Comparison of ENCODE assay signal across 1 cellular context in the genomic region with DNA sequence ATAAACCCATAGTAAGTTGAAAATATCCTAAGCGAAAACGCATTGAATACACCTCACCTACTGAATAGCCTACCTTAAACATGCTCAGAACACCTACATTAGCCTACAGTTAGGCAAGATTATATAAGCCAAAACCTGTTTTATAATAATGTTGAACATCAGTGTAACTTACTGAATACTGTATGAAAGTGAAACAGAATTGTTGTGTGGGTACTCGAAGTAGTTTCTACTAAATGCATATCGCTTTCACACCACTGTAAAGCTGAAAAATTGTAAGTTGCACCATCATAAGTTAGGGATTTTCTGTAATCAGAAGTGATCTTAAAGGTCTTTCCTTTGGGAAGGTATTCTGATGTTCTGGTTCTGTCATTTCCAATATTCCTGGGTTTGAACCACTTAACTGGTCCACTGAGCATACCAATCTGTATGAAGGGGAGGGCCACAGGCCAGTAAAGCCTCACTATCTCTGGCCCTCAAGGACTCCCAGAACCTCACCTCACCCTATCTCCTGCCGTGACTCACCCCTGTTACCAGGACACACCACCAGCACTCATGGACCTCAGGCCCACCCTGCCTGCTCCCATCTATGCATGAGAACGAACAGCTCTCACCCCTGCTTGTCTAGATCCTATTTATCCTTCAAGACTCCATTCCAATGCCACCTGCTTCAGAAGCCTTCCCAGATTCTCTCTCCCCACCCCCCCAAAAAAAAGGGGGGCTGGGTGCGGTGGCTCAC.
TF ChIP-seq lines count a peak whose summit lies in the region.

No MANE protein-coding gene starts in this region.

TF ChIP-seq in GM23338, 12 proteins besides CTCF, POLR2A, EP300 and RAD21 (continued from another document):
- TF ChIP-seq, protein P1, sequence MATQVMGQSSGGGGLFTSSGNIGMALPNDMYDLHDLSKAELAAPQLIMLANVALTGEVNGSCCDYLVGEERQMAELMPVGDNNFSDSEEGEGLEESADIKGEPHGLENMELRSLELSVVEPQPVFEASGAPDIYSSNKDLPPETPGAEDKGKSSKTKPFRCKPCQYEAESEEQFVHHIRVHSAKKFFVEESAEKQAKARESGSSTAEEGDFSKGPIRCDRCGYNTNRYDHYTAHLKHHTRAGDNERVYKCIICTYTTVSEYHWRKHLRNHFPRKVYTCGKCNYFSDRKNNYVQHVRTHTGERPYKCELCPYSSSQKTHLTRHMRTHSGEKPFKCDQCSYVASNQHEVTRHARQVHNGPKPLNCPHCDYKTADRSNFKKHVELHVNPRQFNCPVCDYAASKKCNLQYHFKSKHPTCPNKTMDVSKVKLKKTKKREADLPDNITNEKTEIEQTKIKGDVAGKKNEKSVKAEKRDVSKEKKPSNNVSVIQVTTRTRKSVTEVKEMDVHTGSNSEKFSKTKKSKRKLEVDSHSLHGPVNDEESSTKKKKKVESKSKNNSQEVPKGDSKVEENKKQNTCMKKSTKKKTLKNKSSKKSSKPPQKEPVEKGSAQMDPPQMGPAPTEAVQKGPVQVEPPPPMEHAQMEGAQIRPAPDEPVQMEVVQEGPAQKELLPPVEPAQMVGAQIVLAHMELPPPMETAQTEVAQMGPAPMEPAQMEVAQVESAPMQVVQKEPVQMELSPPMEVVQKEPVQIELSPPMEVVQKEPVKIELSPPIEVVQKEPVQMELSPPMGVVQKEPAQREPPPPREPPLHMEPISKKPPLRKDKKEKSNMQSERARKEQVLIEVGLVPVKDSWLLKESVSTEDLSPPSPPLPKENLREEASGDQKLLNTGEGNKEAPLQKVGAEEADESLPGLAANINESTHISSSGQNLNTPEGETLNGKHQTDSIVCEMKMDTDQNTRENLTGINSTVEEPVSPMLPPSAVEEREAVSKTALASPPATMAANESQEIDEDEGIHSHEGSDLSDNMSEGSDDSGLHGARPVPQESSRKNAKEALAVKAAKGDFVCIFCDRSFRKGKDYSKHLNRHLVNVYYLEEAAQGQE (IDR thresholded peaks at IDR 0.05; ENCODE audit: unreplicated experiment), result no peak
- TF ChIP-seq JUNB (IDR thresholded peaks at IDR 0.05; ENCODE audit: unreplicated experiment), result no peak
- TF ChIP-seq, protein P2, sequence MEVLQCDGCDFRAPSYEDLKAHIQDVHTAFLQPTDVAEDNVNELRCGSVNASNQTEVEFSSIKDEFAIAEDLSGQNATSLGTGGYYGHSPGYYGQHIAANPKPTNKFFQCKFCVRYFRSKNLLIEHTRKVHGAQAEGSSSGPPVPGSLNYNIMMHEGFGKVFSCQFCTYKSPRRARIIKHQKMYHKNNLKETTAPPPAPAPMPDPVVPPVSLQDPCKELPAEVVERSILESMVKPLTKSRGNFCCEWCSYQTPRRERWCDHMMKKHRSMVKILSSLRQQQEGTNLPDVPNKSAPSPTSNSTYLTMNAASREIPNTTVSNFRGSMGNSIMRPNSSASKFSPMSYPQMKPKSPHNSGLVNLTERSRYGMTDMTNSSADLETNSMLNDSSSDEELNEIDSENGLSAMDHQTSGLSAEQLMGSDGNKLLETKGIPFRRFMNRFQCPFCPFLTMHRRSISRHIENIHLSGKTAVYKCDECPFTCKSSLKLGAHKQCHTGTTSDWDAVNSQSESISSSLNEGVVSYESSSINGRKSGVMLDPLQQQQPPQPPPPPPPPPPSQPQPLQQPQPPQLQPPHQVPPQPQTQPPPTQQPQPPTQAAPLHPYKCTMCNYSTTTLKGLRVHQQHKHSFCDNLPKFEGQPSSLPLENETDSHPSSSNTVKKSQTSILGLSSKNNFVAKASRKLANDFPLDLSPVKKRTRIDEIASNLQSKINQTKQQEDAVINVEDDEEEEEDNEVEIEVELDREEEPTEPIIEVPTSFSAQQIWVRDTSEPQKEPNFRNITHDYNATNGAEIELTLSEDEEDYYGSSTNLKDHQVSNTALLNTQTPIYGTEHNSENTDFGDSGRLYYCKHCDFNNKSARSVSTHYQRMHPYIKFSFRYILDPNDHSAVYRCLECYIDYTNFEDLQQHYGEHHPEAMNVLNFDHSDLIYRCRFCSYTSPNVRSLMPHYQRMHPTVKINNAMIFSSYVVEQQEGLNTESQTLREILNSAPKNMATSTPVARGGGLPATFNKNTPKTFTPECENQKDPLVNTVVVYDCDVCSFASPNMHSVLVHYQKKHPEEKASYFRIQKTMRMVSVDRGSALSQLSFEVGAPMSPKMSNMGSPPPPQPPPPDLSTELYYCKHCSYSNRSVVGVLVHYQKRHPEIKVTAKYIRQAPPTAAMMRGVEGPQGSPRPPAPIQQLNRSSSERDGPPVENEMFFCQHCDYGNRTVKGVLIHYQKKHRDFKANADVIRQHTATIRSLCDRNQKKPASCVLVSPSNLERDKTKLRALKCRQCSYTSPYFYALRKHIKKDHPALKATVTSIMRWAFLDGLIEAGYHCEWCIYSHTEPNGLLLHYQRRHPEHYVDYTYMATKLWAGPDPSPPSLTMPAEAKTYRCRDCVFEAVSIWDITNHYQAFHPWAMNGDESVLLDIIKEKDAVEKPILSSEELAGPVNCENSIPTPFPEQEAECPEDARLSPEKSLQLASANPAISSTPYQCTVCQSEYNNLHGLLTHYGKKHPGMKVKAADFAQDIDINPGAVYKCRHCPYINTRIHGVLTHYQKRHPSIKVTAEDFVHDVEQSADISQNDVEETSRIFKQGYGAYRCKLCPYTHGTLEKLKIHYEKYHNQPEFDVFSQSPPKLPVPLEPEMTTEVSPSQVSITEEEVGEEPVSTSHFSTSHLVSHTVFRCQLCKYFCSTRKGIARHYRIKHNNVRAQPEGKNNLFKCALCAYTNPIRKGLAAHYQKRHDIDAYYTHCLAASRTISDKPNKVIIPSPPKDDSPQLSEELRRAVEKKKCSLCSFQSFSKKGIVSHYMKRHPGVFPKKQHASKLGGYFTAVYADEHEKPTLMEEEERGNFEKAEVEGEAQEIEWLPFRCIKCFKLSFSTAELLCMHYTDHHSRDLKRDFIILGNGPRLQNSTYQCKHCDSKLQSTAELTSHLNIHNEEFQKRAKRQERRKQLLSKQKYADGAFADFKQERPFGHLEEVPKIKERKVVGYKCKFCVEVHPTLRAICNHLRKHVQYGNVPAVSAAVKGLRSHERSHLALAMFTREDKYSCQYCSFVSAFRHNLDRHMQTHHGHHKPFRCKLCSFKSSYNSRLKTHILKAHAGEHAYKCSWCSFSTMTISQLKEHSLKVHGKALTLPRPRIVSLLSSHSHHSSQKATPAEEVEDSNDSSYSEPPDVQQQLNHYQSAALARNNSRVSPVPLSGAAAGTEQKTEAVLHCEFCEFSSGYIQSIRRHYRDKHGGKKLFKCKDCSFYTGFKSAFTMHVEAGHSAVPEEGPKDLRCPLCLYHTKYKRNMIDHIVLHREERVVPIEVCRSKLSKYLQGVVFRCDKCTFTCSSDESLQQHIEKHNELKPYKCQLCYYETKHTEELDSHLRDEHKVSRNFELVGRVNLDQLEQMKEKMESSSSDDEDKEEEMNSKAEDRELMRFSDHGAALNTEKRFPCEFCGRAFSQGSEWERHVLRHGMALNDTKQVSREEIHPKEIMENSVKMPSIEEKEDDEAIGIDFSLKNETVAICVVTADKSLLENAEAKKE (CRISPR knock-in tag; IDR thresholded peaks at IDR 0.05), result no peak
- no peak for TF ChIP-seq NANOG (IDR thresholded peaks at IDR 0.05; ENCODE audit: borderline replicate concordance)
- no peak for TF ChIP-seq CREB1 (CRISPR knock-in tag; IDR thresholded peaks at IDR 0.05; ENCODE audit: low read depth)
- no peak for TF ChIP-seq EZH2phosphoT487 (IDR thresholded peaks at IDR 0.05; ENCODE audit: unreplicated experiment)
